In genomic region chr2:192194866-192195547, GRCh38 we compare ENCODE assay signal across 8 cellular contexts. TPM values are rescaled to one million over a fixed set of nuclear protein-coding genes. Genes with fewer than 3 reads are reported as not detected.
A peak's percentile ranks its signal among the peaks of the same experiment; 100 is the strongest.
DNase-seq lines count a peak whose midpoint lies in the region; ATAC-seq and TF ChIP-seq lines count a peak whose summit lies in the region.

Gene TMEFF2, minus strand, starts transcription at chr2:192194933. Its CDS starts 409 bp downstream, at chr2:192194524.

- no peaks in the 10 kb centered on the region for H3K36me3 ChIP-seq in Peyer's patch
- no peaks in the 10 kb centered on the region for H3K36me3 ChIP-seq in cardiac muscle cell
- no peaks in the 10 kb centered on the region for H3K36me3 ChIP-seq in uterus

- H3K4me1 Mint-ChIP-seq in activated naive CD8-positive, alpha-beta T cell treated with anti-CD3 and anti-CD28 coated beads, Interleukin-2, amount 50 U/mL, for 24 hours: peaks cover 27% of the 10 kb centered on the region

- H3K27me3 Mint-ChIP-seq in activated naive CD8-positive, alpha-beta T cell treated with anti-CD3 and anti-CD28 coated beads, Interleukin-2, amount 50 U/mL, for 24 hours: peaks cover 64% of the 10 kb centered on the region

- H3K27ac ChIP-seq in Peyer's patch (no peak within 1 kb of the TSS), cardiac muscle cell (no peak within 1 kb of the TSS), uterus (no peak within 1 kb of the TSS)

- ATAC-seq in GM19438 (IDR thresholded peaks at IDR 0.05; ENCODE audit: low read depth, unreplicated experiment): peak; percentile 73
- peak; percentile 60 for ATAC-seq in HG03571 (IDR thresholded peaks at IDR 0.05; ENCODE audit: unreplicated experiment)
- ATAC-seq in activated naive CD8-positive, alpha-beta T cell treated with anti-CD3 and anti-CD28 coated beads, Interleukin-2, amount 50 U/mL, for 24 hours: peak; percentile 78

- H3K27ac Mint-ChIP-seq in activated naive CD8-positive, alpha-beta T cell treated with anti-CD3 and anti-CD28 coated beads, Interleukin-2, amount 50 U/mL, for 24 hours: no peak within 1 kb of the TSS

- TF ChIP-seq CTCF in Peyer's patch (IDR thresholded peaks at IDR 0.05): no peak
- TF ChIP-seq CTCF in cardiac muscle cell (IDR thresholded peaks at IDR 0.05; ENCODE audit: low read depth, low read length): peak; percentile 20
- no peak for TF ChIP-seq CTCF in uterus (IDR thresholded peaks at IDR 0.05)

- H3K27me3 ChIP-seq in Peyer's patch (peaks cover 0 to 34% of the 10 kb centered on the region in 2 donors), cardiac muscle cell (peaks cover 100% of the 10 kb centered on the region), uterus (peaks cover 16 to 64% of the 10 kb centered on the region in 2 donors)

- H3K36me3 Mint-ChIP-seq in activated naive CD8-positive, alpha-beta T cell treated with anti-CD3 and anti-CD28 coated beads, Interleukin-2, amount 50 U/mL, for 24 hours (ENCODE audit: low read depth): no peaks in the 10 kb centered on the region

- H3K4me1 ChIP-seq in Peyer's patch (peaks cover 0 to 24% (median 3%) of the 10 kb centered on the region in 4 donors), cardiac muscle cell (ENCODE audit: low read depth) (peaks cover 11% of the 10 kb centered on the region), uterus (peaks cover 0 to 17% of the 10 kb centered on the region in 2 donors)

- peak within 1 kb of the TSS; percentile 75 for H3K4me3 Mint-ChIP-seq in activated naive CD8-positive, alpha-beta T cell treated with anti-CD3 and anti-CD28 coated beads, Interleukin-2, amount 50 U/mL, for 24 hours

- DNase-seq in AG08396 (ENCODE audit: low spot score) (peak; percentile 93), Peyer's patch (peak; percentile 19 to 56 (median 52)), cardiac muscle cell (ENCODE audit: low read depth in 1 of 2, low spot score in 1 of 2) (peak; percentile 64 to 72), nucleus accumbens (lab: John Stamatoyannopoulos, UW) (peak; percentile 85 to 99 (median 98)), uterus (peak; percentile 26 to 49)
- peak; percentile 56 for DNase-seq in activated naive CD8-positive, alpha-beta T cell treated with anti-CD3 and anti-CD28 coated beads, Interleukin-2, amount 50 U/mL, for 24 hours

- TF ChIP-seq POLR2A in Peyer's patch (IDR thresholded peaks at IDR 0.05): no peak
- no peak for TF ChIP-seq POLR2A in uterus (IDR thresholded peaks at IDR 0.05)

- H3K9me3 Mint-ChIP-seq in activated naive CD8-positive, alpha-beta T cell treated with anti-CD3 and anti-CD28 coated beads, Interleukin-2, amount 50 U/mL, for 24 hours: no peaks in the 10 kb centered on the region

- intact Hi-C loops in uterus (cut with DNase I; ENCODE audit: low total_unique reads): no loop called here

- H3K4me3 ChIP-seq in Peyer's patch (peak within 1 kb of the TSS; percentile 6 to 53 (median 38)), cardiac muscle cell (peak within 1 kb of the TSS; percentile 38), uterus (peak within 1 kb of the TSS; percentile 22 to 24)

- H3K9me3 ChIP-seq in Peyer's patch: no peaks in the 10 kb centered on the region
- H3K9me3 ChIP-seq in cardiac muscle cell (ENCODE audit: low read depth): no peaks in the 10 kb centered on the region
- H3K9me3 ChIP-seq in uterus: no peaks in the 10 kb centered on the region

RNA-seq across cellular contexts. Expression of gene TMEFF2, which starts in this region (rescaled TPM):
- total RNA-seq in Peyer's patch (1 to 10 TPM in 1 of 4 donors, under 1 TPM in 3; 0.35 to 1.6 (median 0.68) TPM), cardiac muscle cell (0.15 and 0.28 TPM in 2 replicates), uterus (1 to 10 TPM in 1 of 4 donors, not detected in 3; 1.5 TPM)
- 0.31 and 1.3 TPM in 2 replicates for polyA plus RNA-seq in cardiac muscle cell

Comparison
In these comparisons a context has a peak if more than half of its experiments do, and no peak if none do; other contexts are left out.
1. DNase-seq: peak in every context shown above with its lines; median percentile 98 in nucleus accumbens; 93 in AG08396; 68 in cardiac muscle cell; 56 in activated naive CD8-positive, alpha-beta T cell treated with anti-CD3 and anti-CD28 coated beads, Interleukin-2, amount 50 U/mL, for 24 hours; 52 in Peyer's patch; 38 in uterus.